ENCODE assay signal across 10 cellular contexts in genomic region chr2:227608469-227609338, GRCh38. TPM values are rescaled to one million over a fixed set of nuclear protein-coding genes. Genes with fewer than 3 reads are reported as not detected.
DNase-seq lines count a peak whose midpoint lies in the region; ATAC-seq lines count a peak whose summit lies in the region.
"Had no signal": no experiment of that assay in that cellular context is flagged by ENCODE, and none has a peak within 500 bp of the region (broad histone marks: within the 10 kb centered on the region; RNA-seq: fewer than 3 reads in every experiment).

No MANE protein-coding gene starts in this region.

- H3K27ac Mint-ChIP-seq in activated T-helper 17 cell treated with anti-CD3 and anti-CD28 coated beads, Interleukin-2, amount 50 U/mL, for 72 hours: no peak overlapping the region

- DNase-seq in DMS79 treated with DMSO at 0.1 percent for 48 hours (lab: John Stamatoyannopoulos, UW): peak; percentile 21
- no peak for DNase-seq in DMS79 (lab: John Stamatoyannopoulos, UW)
- DNase-seq in RPMI8226: peak; percentile 65
- DNase-seq in sciatic nerve (ENCODE audit: low spot score): no peak
- DNase-seq in NCI-H526 treated with DMSO at 0.1 percent for 48 hours (lab: John Stamatoyannopoulos, UW): no peak
- DNase-seq in cerebellar cortex (ENCODE audit: low spot score): no peak
- DNase-seq: effector CD8-positive, alpha-beta T cell; stimulated activated CD4-positive, alpha-beta T cell treated with anti-CD3 and anti-CD28 coated beads, Interleukin-15, amount 100 ng/mL, for 24 hours had no signal

- H3K9me3 Mint-ChIP-seq in activated T-helper 17 cell treated with anti-CD3 and anti-CD28 coated beads, Interleukin-2, amount 50 U/mL, for 72 hours: no peaks in the 10 kb centered on the region

- peaks cover 3% of the 10 kb centered on the region for H3K4me1 Mint-ChIP-seq in activated T-helper 17 cell treated with anti-CD3 and anti-CD28 coated beads, Interleukin-2, amount 50 U/mL, for 72 hours

- intact Hi-C loops in sciatic nerve (cut with DNase I): no loop called here

- H3K36me3 Mint-ChIP-seq in activated T-helper 17 cell treated with anti-CD3 and anti-CD28 coated beads, Interleukin-2, amount 50 U/mL, for 72 hours (ENCODE audit: low read depth): no peaks in the 10 kb centered on the region

- peak; percentile 51 for ATAC-seq in HG02981 (IDR thresholded peaks at IDR 0.05; ENCODE audit: unreplicated experiment)
- ATAC-seq in sciatic nerve: peak; percentile 62
- ATAC-seq in activated T-helper 17 cell treated with anti-CD3 and anti-CD28 coated beads, Interleukin-2, amount 50 U/mL, for 72 hours (replicated peaks): no peak

- no peak overlapping the region for H3K4me3 Mint-ChIP-seq in activated T-helper 17 cell treated with anti-CD3 and anti-CD28 coated beads, Interleukin-2, amount 50 U/mL, for 72 hours

- peaks cover 30% of the 10 kb centered on the region for H3K27me3 Mint-ChIP-seq in activated T-helper 17 cell treated with anti-CD3 and anti-CD28 coated beads, Interleukin-2, amount 50 U/mL, for 72 hours

RNA-seq across cellular contexts. Expression of gene SCYGR3, which starts 5.9 kb away (rescaled TPM):
- total RNA-seq in sciatic nerve: not detected
- total RNA-seq in activated T-helper 17 cell treated with anti-CD3 and anti-CD28 coated beads, Interleukin-2, amount 50 U/mL, for 72 hours: not detected

RNA-seq across cellular contexts. Expression of gene SCYGR4, which starts 8.6 kb away (rescaled TPM):
- total RNA-seq in sciatic nerve: not detected
- total RNA-seq in activated T-helper 17 cell treated with anti-CD3 and anti-CD28 coated beads, Interleukin-2, amount 50 U/mL, for 72 hours: not detected

RNA-seq across cellular contexts. Expression of gene SCYGR2, which starts 10.0 kb away (rescaled TPM):
- not detected for total RNA-seq in sciatic nerve
- not detected for total RNA-seq in activated T-helper 17 cell treated with anti-CD3 and anti-CD28 coated beads, Interleukin-2, amount 50 U/mL, for 72 hours

RNA-seq across cellular contexts. Expression of gene SCYGR5, which starts 57.9 kb away (rescaled TPM):
- not detected for total RNA-seq in sciatic nerve
- not detected for total RNA-seq in activated T-helper 17 cell treated with anti-CD3 and anti-CD28 coated beads, Interleukin-2, amount 50 U/mL, for 72 hours

Comparison
In these comparisons a context has a peak if more than half of its experiments do, and no peak if none do; other contexts are left out.
1. DNase-seq: peak in DMS79 treated with DMSO at 0.1 percent for 48 hours (single experiment) and RPMI8226 (single experiment); none in DMS79 (single experiment), sciatic nerve (single experiment), NCI-H526 treated with DMSO at 0.1 percent for 48 hours (single experiment) and cerebellar cortex (single experiment).